In the genomic region with DNA sequence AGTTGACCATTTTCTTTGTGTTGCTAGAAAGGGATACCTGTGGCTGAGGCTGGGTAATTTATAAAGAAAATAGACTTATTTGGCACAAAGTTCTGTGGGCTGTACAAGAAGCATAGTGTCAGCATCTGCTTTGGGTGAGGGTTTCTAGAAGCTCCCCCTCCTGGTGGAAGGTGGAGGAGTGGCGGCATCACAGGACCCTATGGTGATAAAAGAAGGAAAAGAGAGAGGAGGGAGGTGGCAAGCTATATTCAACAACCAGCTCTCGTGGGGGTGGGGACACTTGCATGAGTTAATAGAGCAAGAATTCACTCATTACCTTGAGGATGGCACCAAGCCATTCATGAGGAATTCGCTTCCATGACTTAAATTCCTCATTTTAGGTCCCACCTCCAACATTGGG, we compare ENCODE assay signal across 24 cellular contexts.
DNase-seq lines count a peak whose midpoint lies in the region; ATAC-seq, FAIRE-seq and TF ChIP-seq lines count a peak whose summit lies in the region.
"Had no signal": no experiment of that assay in that cellular context is flagged by ENCODE, and none has a peak within 500 bp of the region (broad histone marks: within the 10 kb centered on the region; RNA-seq: fewer than 3 reads in every experiment).

No MANE protein-coding gene starts in this region.

- FAIRE-seq in urothelium cell line (lab: Jason Lieb, UNC), result no peak
- FAIRE-seq: A204.1, G401.6, GM12892 had no signal

- no peaks in the 10 kb centered on the region for H3K9me2 ChIP-seq in SK-N-SH

- H3K23ac ChIP-seq in neuronal stem cell (ENCODE audit: low read depth, low read length, poor library complexity), result no peak overlapping the region

- H4K8ac ChIP-seq in neuronal stem cell (ENCODE audit: low read depth, low read length), result no peak overlapping the region

- no peak overlapping the region for H2AK5ac ChIP-seq in neuronal stem cell (ENCODE audit: low read depth, low read length)

- no peak for ATAC-seq in SK-N-SH treated with all-trans-retinoic acid at 6 μM for 48 hours
- ATAC-seq in GM18517 (IDR thresholded peaks at IDR 0.05; ENCODE audit: unreplicated experiment), result no peak
- ATAC-seq: naive thymus-derived CD8-positive, alpha-beta T cell; psoas muscle; upper lobe of right lung had no signal

- 20% methylated on average over 3 of the region's 3 CpGs for WGBS in SK-N-SH (ENCODE audit: low lambda C conversion rate)
- no CpG with 5 or more reads among the region's 3 CpGs for WGBS in neuronal stem cell (ENCODE audit: extremely low coverage in 2 of 2, insufficient read length in 2 of 2, insufficient replicate concordance in 1 of 2), 2 donors

- POLR2A ChIA-PET in SK-N-SH (lab: Yijun Ruan, JAX), result no interaction called here

- H3K4me2 ChIP-seq in SK-N-SH (no peak overlapping the region), OCI-LY3 (ENCODE audit: low read length) (no peak overlapping the region), neuronal stem cell (ENCODE audit: insufficient read depth, low read length, poor library complexity, severe bottlenecking) (no peak overlapping the region)

- CTCF ChIA-PET in SK-N-SH (lab: Yijun Ruan, JAX), result no interaction called here

- H3K4me1 ChIP-seq in SK-N-SH (ENCODE audit: control insufficient read depth in 1 of 2, insufficient read depth in 2 of 2, low read depth in 1 of 2, low read length in 1 of 2) (no peaks in the 10 kb centered on the region), OCI-LY3 (ENCODE audit: low read length) (no peaks in the 10 kb centered on the region), neuronal stem cell (ENCODE audit: control insufficient read depth in 2 of 2, insufficient read depth in 1 of 2, low read depth in 1 of 2, low read length in 2 of 2) (no peaks in the 10 kb centered on the region)
- H3K4me1 ChIP-seq: HAP-1, psoas muscle, upper lobe of right lung had no signal

- no peaks in the 10 kb centered on the region for H3K79me2 ChIP-seq in SK-N-SH (ENCODE audit: insufficient read depth)
- H3K79me2 ChIP-seq in OCI-LY3 (ENCODE audit: low read length), result no peaks in the 10 kb centered on the region

- no peaks in the 10 kb centered on the region for H3K27me3 ChIP-seq in SK-N-SH (ENCODE audit: insufficient read depth)
- no peaks in the 10 kb centered on the region for H3K27me3 ChIP-seq in OCI-LY3 (ENCODE audit: low read depth, low read length)
- H3K27me3 ChIP-seq in neuronal stem cell (ENCODE audit: control insufficient read depth in 3 of 3, insufficient read depth in 3 of 3, low read depth in 1 of 3, low read length in 3 of 3), result no peaks in the 10 kb centered on the region
- H3K27me3 ChIP-seq: upper lobe of right lung had no signal

- no peak overlapping the region for H3K4ac ChIP-seq in neuronal stem cell (ENCODE audit: low read length)

- H3K27ac ChIP-seq in SK-N-SH (ENCODE audit: low read depth in 2 of 2, low read length in 1 of 2), result no peak overlapping the region
- no peak overlapping the region for H3K27ac ChIP-seq in OCI-LY3 (ENCODE audit: low read length)
- H3K27ac ChIP-seq in neuronal stem cell (replicated peaks; ENCODE audit: low read length), result no peak overlapping the region
- H3K27ac ChIP-seq: psoas muscle, upper lobe of right lung had no signal

- H2AFZ ChIP-seq in SK-N-SH (ENCODE audit: low read depth) (no peak overlapping the region), OCI-LY3 (ENCODE audit: low read depth, low read length) (no peak overlapping the region), neuronal stem cell (ENCODE audit: low read length) (no peak overlapping the region)

- DNase-seq in SK-N-SH (peak; percentile 5), epithelial cell of proximal tubule (ENCODE audit: low read depth) (no peak), urothelium cell line (ENCODE audit: low spot score) (peak; percentile 47), NCI-H1417 treated with DMSO at 0.1 percent for 48 hours (lab: John Stamatoyannopoulos, UW) (no peak), neuronal stem cell (ENCODE audit: low spot score) (no peak)
- DNase-seq: activated gamma-delta T cell treated with Interleukin-2 at 50 U/mL for 16 hours; CD4-positive, alpha-beta memory T cell; effector memory CD4-positive, alpha-beta T cell; naive thymus-derived CD8-positive, alpha-beta T cell; NCI-H1048; NCI-H2107; NCI-H82; psoas muscle; stimulated activated CD4-positive, alpha-beta T cell treated with anti-CD3 and anti-CD28 coated beads, Interleukin-12 subunit alpha, Interleukin-12 subunit beta, amount 100 ng/mL, for 4 hours; stimulated activated naive CD4-positive, alpha-beta T cell; upper lobe of right lung had no signal

- H3K18ac ChIP-seq in neuronal stem cell (ENCODE audit: low read length), result no peak overlapping the region

- no peak overlapping the region for H2BK5ac ChIP-seq in neuronal stem cell (ENCODE audit: low read length)

- H2BK12ac ChIP-seq in neuronal stem cell (ENCODE audit: low read length), result no peak overlapping the region

- H3K4me3 ChIP-seq in SK-N-SH (ENCODE audit: low read depth in 2 of 2, low read length in 1 of 2) (no peak overlapping the region), OCI-LY3 (ENCODE audit: low read length) (no peak overlapping the region), epithelial cell of proximal tubule (ENCODE audit: low read depth, low read length) (no peak overlapping the region), neuronal stem cell (ENCODE audit: low read length in 2 of 2) (no peak overlapping the region)
- H3K4me3 ChIP-seq: HAP-1, lung, psoas muscle, upper lobe of right lung had no signal

- H2BK120ac ChIP-seq in neuronal stem cell (ENCODE audit: low read depth, low read length), result no peak overlapping the region

- TF ChIP-seq CTCF in SK-N-SH (IDR thresholded peaks at IDR 0.05) (peak; percentile 30; the same call in 1 of the 2 replicates), OCI-LY3 (IDR thresholded peaks at IDR 0.05; ENCODE audit: low read depth, low read length) (peak; percentile 15; the same call in 1 of the 2 replicates), epithelial cell of proximal tubule (conservative IDR thresholded peaks at IDR 0.05; ENCODE audit: low read depth, low read length) (peak; percentile 36)

- no peak overlapping the region for H3K14ac ChIP-seq in neuronal stem cell (ENCODE audit: low read length)

- no peak for TF ChIP-seq RAD21 in SK-N-SH (IDR thresholded peaks at IDR 0.05; ENCODE audit: low read length)

- H4K20me1 ChIP-seq in SK-N-SH (ENCODE audit: insufficient read depth), result no peaks in the 10 kb centered on the region
- no peaks in the 10 kb centered on the region for H4K20me1 ChIP-seq in OCI-LY3 (ENCODE audit: insufficient read depth, low read length)

- no peaks in the 10 kb centered on the region for H3K36me3 ChIP-seq in SK-N-SH (replicated peaks in 1 of 2; ENCODE audit: control insufficient read depth in 1 of 2, insufficient read depth in 2 of 2, low read length in 1 of 2)
- no peaks in the 10 kb centered on the region for H3K36me3 ChIP-seq in OCI-LY3 (replicated peaks; ENCODE audit: low read depth, low read length)
- H3K36me3 ChIP-seq in neuronal stem cell (replicated peaks in 1 of 2; ENCODE audit: control insufficient read depth in 2 of 2, insufficient read depth in 2 of 2, low read length in 2 of 2), result no peaks in the 10 kb centered on the region
- H3K36me3 ChIP-seq: HAP-1, upper lobe of right lung had no signal

- H3K79me1 ChIP-seq in neuronal stem cell (ENCODE audit: low read depth, low read length), result no peaks in the 10 kb centered on the region

- no peak overlapping the region for H2BK15ac ChIP-seq in neuronal stem cell (ENCODE audit: low read length)

- no peaks in the 10 kb centered on the region for H3K9me3 ChIP-seq in SK-N-SH
- H3K9me3 ChIP-seq in OCI-LY3 (ENCODE audit: insufficient read depth, low read length), result no peaks in the 10 kb centered on the region
- H3K9me3 ChIP-seq in neuronal stem cell (replicated peaks in 1 of 2; ENCODE audit: control insufficient read depth in 2 of 2, insufficient read depth in 1 of 2, low read depth in 1 of 2, low read length in 2 of 2), result no peaks in the 10 kb centered on the region
- H3K9me3 ChIP-seq: HAP-1, psoas muscle, upper lobe of right lung had no signal

- H3K9ac ChIP-seq in SK-N-SH (no peak overlapping the region), OCI-LY3 (ENCODE audit: low read length) (no peak overlapping the region), neuronal stem cell (ENCODE audit: low read depth, low read length, poor library complexity) (no peak overlapping the region)

- no peaks in the 10 kb centered on the region for H3F3A ChIP-seq in SK-N-SH (replicated peaks; ENCODE audit: insufficient read depth)

- no peak overlapping the region for H4K91ac ChIP-seq in neuronal stem cell (ENCODE audit: low read depth, low read length, poor library complexity)

- no peak for TF ChIP-seq EP300 in SK-N-SH (IDR thresholded peaks at IDR 0.05; ENCODE audit: borderline replicate concordance in 1 of 2, low read depth in 1 of 2, low read length in 1 of 2)

TF ChIP-seq in SK-N-SH, 30 proteins besides CTCF, POLR2A, EP300 and RAD21 (continues in another document):
- TF ChIP-seq CHD2 (IDR thresholded peaks at IDR 0.05; ENCODE audit: low read length, partially characterized antibody) (no peak), MEF2A (IDR thresholded peaks at IDR 0.05; ENCODE audit: borderline replicate concordance, low read depth) (no peak), FOXM1 (IDR thresholded peaks at IDR 0.05; ENCODE audit: low read depth) (no peak), RCOR1 (IDR thresholded peaks at IDR 0.05; ENCODE audit: low read length) (no peak), USF2 (IDR thresholded peaks at IDR 0.05; ENCODE audit: borderline replicate concordance, low read depth, low read length) (no peak)

TF ChIP-seq in SK-N-SH treated with all-trans-retinoic acid at 6 μM for 48 hours, 23 proteins besides CTCF, POLR2A, EP300 and RAD21 (continues in another document):
- TF ChIP-seq BACH2 (CRISPR knock-in tag; IDR thresholded peaks at IDR 0.05; ENCODE audit: borderline replicate concordance), result no peak
- TF ChIP-seq ZFP3 (CRISPR knock-in tag; IDR thresholded peaks at IDR 0.05), result no peak
- no peak for TF ChIP-seq ZNF565 (CRISPR knock-in tag; conservative IDR thresholded peaks at IDR 0.05; ENCODE audit: low read depth)
- TF ChIP-seq, protein P1, sequence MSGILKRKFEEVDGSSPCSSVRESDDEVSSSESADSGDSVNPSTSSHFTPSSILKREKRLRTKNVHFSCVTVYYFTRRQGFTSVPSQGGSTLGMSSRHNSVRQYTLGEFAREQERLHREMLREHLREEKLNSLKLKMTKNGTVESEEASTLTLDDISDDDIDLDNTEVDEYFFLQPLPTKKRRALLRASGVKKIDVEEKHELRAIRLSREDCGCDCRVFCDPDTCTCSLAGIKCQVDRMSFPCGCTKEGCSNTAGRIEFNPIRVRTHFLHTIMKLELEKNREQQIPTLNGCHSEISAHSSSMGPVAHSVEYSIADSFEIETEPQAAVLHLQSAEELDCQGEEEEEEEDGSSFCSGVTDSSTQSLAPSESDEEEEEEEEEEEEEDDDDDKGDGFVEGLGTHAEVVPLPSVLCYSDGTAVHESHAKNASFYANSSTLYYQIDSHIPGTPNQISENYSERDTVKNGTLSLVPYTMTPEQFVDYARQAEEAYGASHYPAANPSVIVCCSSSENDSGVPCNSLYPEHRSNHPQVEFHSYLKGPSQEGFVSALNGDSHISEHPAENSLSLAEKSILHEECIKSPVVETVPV (CRISPR knock-in tag; IDR thresholded peaks at IDR 0.05), result no peak
- no peak for TF ChIP-seq OSR1 (CRISPR knock-in tag; IDR thresholded peaks at IDR 0.05)

Comparison
In these comparisons a context has a peak if more than half of its experiments do, and no peak if none do; other contexts are left out.
1. DNase-seq: peak in SK-N-SH (single experiment) and urothelium cell line (single experiment); none in epithelial cell of proximal tubule (single experiment), NCI-H1417 treated with DMSO at 0.1 percent for 48 hours (single experiment) and neuronal stem cell (single experiment).
2. Peak in every context shown above with its lines, with median percentiles within 50 percentile points of each other: CTCF ChIP-seq.